12 cellular contexts compared by ENCODE assay signal in the genomic region with DNA sequence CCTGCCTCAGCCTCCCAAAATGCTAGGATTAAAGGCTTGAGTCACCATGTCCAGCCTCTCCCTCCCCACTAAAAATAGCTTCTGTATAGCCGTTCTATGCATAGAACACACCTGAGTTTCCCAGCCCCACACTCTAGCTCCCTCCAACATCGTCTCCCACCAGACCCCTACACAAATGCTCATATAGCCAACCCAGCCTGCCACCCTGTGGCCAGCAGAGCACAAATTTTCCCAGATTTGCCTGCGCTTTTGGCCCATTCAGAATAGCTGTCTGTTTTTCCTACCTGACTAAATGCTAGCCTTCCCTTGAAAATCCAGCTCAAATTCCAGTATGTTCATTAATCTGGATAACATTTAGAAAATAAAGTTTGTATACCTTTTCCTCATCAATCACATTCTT. TPM values are rescaled to one million over a fixed set of nuclear protein-coding genes. Genes with fewer than 3 reads are reported as not detected.
DNase-seq lines count a peak whose midpoint lies in the region; ATAC-seq, FAIRE-seq and TF ChIP-seq lines count a peak whose summit lies in the region.
"Had no signal": no experiment of that assay in that cellular context is flagged by ENCODE, and none has a peak within 500 bp of the region (broad histone marks: within the 10 kb centered on the region; RNA-seq: fewer than 3 reads in every experiment).

No MANE protein-coding gene starts in this region.

- H3K27ac Mint-ChIP-seq in activated T-cell treated with anti-CD3 and anti-CD28 coated beads, Interleukin-2, amount 50 U/mL, for 24 hours, result peak overlapping the region; percentile 80

- TF ChIP-seq POLR2A in K562 (conservative IDR thresholded peaks at IDR 0.05), result no peak

- POLR2A ChIA-PET in K562 (lab: Yijun Ruan, JAX), result interaction anchor here (0.7 to 1.4 kb wide), 2 partner anchors 9 to 31 kb away, joined by 3 to 4 read pairs; no protein-coding TSS in a partner anchor

- H3K36me3 Mint-ChIP-seq in activated T-cell treated with anti-CD3 and anti-CD28 coated beads, Interleukin-2, amount 50 U/mL, for 24 hours (ENCODE audit: low read depth), result peaks cover 51% of the 10 kb centered on the region

- H3K9me3 Mint-ChIP-seq in activated T-cell treated with anti-CD3 and anti-CD28 coated beads, Interleukin-2, amount 50 U/mL, for 24 hours, result peaks cover 5% of the 10 kb centered on the region

- H3K4me1 ChIP-seq in K562 (replicated peaks in 1 of 2; ENCODE audit: control insufficient read depth in 2 of 2, insufficient read depth in 2 of 2, low read length in 2 of 2), result peaks cover 0 to 10% of the 10 kb centered on the region in 2 experiments; a peak in 2 of 5 replicates
- no peaks in the 10 kb centered on the region for H3K4me1 ChIP-seq in osteoblast (ENCODE audit: insufficient read depth, low read length)
- H3K4me1 ChIP-seq: right atrium auricular region had no signal

- H2AFZ ChIP-seq in K562 (ENCODE audit: low read depth, low read length) (no peak overlapping the region), osteoblast (ENCODE audit: low read length) (no peak overlapping the region)

- in situ Hi-C loops in K562 (cut with MboI), result no loop called here

- peaks cover 91% of the 10 kb centered on the region for H3K4me1 Mint-ChIP-seq in activated T-cell treated with anti-CD3 and anti-CD28 coated beads, Interleukin-2, amount 50 U/mL, for 24 hours (ENCODE audit: low read depth)

- no peaks in the 10 kb centered on the region for H3K9me1 ChIP-seq in K562 (ENCODE audit: control insufficient read depth, insufficient read depth, low read length)

- H3K9me3 ChIP-seq in K562 (replicated peaks; ENCODE audit: control insufficient read depth, insufficient read depth, low read depth, low read length), result no peaks in the 10 kb centered on the region
- no peaks in the 10 kb centered on the region for H3K9me3 ChIP-seq in osteoblast (ENCODE audit: low read depth, low read length)
- H3K9me3 ChIP-seq: right atrium auricular region had no signal

- no peak overlapping the region for H3K27ac ChIP-seq in K562 (ENCODE audit: extremely low read depth, low read depth, low read length)
- H3K27ac ChIP-seq in osteoblast (ENCODE audit: low read depth, low read length), result no peak overlapping the region
- H3K27ac ChIP-seq: epithelial cell of prostate, right atrium auricular region had no signal

- H3K36me3 ChIP-seq in K562 (ENCODE audit: control insufficient read depth, insufficient read depth, low read length) (no peaks in the 10 kb centered on the region), osteoblast (ENCODE audit: insufficient read depth, low read length) (no peaks in the 10 kb centered on the region)
- H3K36me3 ChIP-seq: right atrium auricular region had no signal

- BruUV-seq in K562 (replicated peaks; lab: Mats Ljungman, UMichigan), result no TSS peak

- H3K79me2 ChIP-seq in K562 (ENCODE audit: control insufficient read depth, insufficient read depth, low read length) (no peaks in the 10 kb centered on the region), osteoblast (ENCODE audit: insufficient read depth, low read length) (no peaks in the 10 kb centered on the region)

- WGBS in K562 (ENCODE audit: insufficient coverage, low coverage, missing lambda C conversion rate), result 7% methylated on average over 3 of the region's 3 CpGs

- no peaks in the 10 kb centered on the region for H3K27me3 Mint-ChIP-seq in activated T-cell treated with anti-CD3 and anti-CD28 coated beads, Interleukin-2, amount 50 U/mL, for 24 hours

- TF ChIP-seq EP300 in K562 (IDR thresholded peaks at IDR 0.05; ENCODE audit: low read length), result no peak

- H4K20me1 ChIP-seq in K562 (replicated peaks; ENCODE audit: control insufficient read depth, insufficient read depth, low read length) (no peaks in the 10 kb centered on the region), osteoblast (ENCODE audit: insufficient read depth, low read length) (no peaks in the 10 kb centered on the region)

- CTCF ChIA-PET in K562 (lab: Yijun Ruan, JAX; ENCODE audit: low intra/inter-chr PET ratio), result no interaction called here

- FAIRE-seq in K562 (lab: Jason Lieb, UNC), result peak; percentile 44

- peak in 1 of 2 experiments; percentile 35; a peak in 2 of 4 replicates for TF ChIP-seq RAD21 in K562 (CRISPR knock-in tag; conservative IDR thresholded peaks at IDR 0.05 in 1 of 2, IDR thresholded peaks at IDR 0.05 in 1 of 2)

- intact Hi-C loops in K562 (cut with micrococcal nuclease), result no loop called here

- no peak overlapping the region for H3K9ac ChIP-seq in K562 (ENCODE audit: insufficient read depth in 1 of 2, low read depth in 2 of 2, low read length in 2 of 2)

- no peak overlapping the region for H3K4me3 Mint-ChIP-seq in activated T-cell treated with anti-CD3 and anti-CD28 coated beads, Interleukin-2, amount 50 U/mL, for 24 hours

- H3K4me3 ChIP-seq in HFF-Myc (replicated peaks; ENCODE audit: low read depth, low read length) (no peak overlapping the region), K562 (no peak overlapping the region), osteoblast (ENCODE audit: insufficient read depth, low read length) (no peak overlapping the region)
- H3K4me3 ChIP-seq: right atrium auricular region had no signal

- DNase-seq in activated T-cell treated with anti-CD3 and anti-CD28 coated beads, Interleukin-2, amount 50 U/mL, for 24 hours, result peak; percentile 24
- DNase-seq in activated T-cell treated with anti-CD3 and anti-CD28 coated beads, Interleukin-2, amount 50 U/mL, for 1 hour, result no peak
- DNase-seq in HFF-Myc (ENCODE audit: extremely low read depth, low read depth), result no peak
- no peak for DNase-seq in K562 (ENCODE audit: extremely low read depth in 1 of 4, low spot score in 3 of 4)
- DNase-seq in osteoblast (ENCODE audit: insufficient read length, low spot score, missing footprints), result no peak
- no peak for DNase-seq in kidney glomerular epithelial cell (lab: John Stamatoyannopoulos, UW)
- DNase-seq: COR-L47, GOT3 had no signal

- no peak overlapping the region for H3K4me2 ChIP-seq in K562 (ENCODE audit: insufficient read depth, low read length)
- no peak overlapping the region for H3K4me2 ChIP-seq in osteoblast (ENCODE audit: insufficient read depth, low read length)

- H3K27me3 ChIP-seq in K562 (ENCODE audit: control insufficient read depth in 2 of 2, insufficient read depth in 2 of 2, low read length in 2 of 2) (peaks cover 16 to 40% of the 10 kb centered on the region in 2 experiments), osteoblast (ENCODE audit: insufficient read depth, low read length) (no peaks in the 10 kb centered on the region)
- H3K27me3 ChIP-seq: right atrium auricular region had no signal

- peak; percentile 34 for TF ChIP-seq CTCF in HFF-Myc (IDR thresholded peaks at IDR 0.05; ENCODE audit: low read depth, low read length, missing control alignments)
- peak; percentile 19 to 35 (median 34); a peak in 3 of 6 replicates for TF ChIP-seq CTCF in K562 (IDR thresholded peaks at IDR 0.05 in 2 of 3, conservative IDR thresholded peaks at IDR 0.05 in 1 of 3; ENCODE audit: insufficient read depth in 2 of 3, low read depth in 1 of 3, low read length in 3 of 3)
- TF ChIP-seq CTCF in osteoblast (IDR thresholded peaks at IDR 0.05; ENCODE audit: extremely low read depth, low read depth, low read length), result peak; percentile 30

- ATAC-seq in K562 (no peak; the same call in 2 of the 3 replicates), HG03439 (IDR thresholded peaks at IDR 0.05; ENCODE audit: unreplicated experiment) (no peak), GM21360 (IDR thresholded peaks at IDR 0.05; ENCODE audit: unreplicated experiment) (no peak)

TF ChIP-seq in K562, 482 proteins besides CTCF, POLR2A, EP300 and RAD21 (continues in another document):
- TF ChIP-seq KLF1 (tag; IDR thresholded peaks at IDR 0.05) (no peak), ZNF644 (tag; IDR thresholded peaks at IDR 0.05; ENCODE audit: low read depth) (no peak), ZNF584 (CRISPR knock-in tag; IDR thresholded peaks at IDR 0.05; ENCODE audit: low read depth) (no peak)

RNA-seq across cellular contexts. Expression of a gene that starts 22.8 kb away (rescaled TPM):
- 0.42 TPM in 1 of 2 replicates, not detected in the other for total RNA-seq in K562 (2011; cell fraction: chromatin; rRNA removed; ENCODE audit: low replicate concordance)
- total RNA-seq in K562 (2011; cell fraction: nucleolus; rRNA removed), result 0.17 and 0.79 TPM in 2 replicates
- total RNA-seq in K562 (2011; cell fraction: nucleoplasm; rRNA removed), result 0.44 and 0.53 TPM in 2 replicates
- total RNA-seq in K562 (2014; rRNA removed) (0.12 and 0.18 TPM in 2 replicates), K562 (2014; rRNA removed; fragmentation: Illumina TruSeq; extraction: Trizol) (0.16 and 0.25 TPM in 2 replicates), K562 (2015; rRNA removed; fragmentation: Illumina TruSeq; extraction: Trizol) (0.36 TPM in 1 of 2 replicates, not detected in the other), K562 (2021) (0.31 and 0.33 TPM in 2 replicates), osteoblast (2.9 and 3.5 TPM in 2 replicates)
- polyA plus RNA-seq in K562 (2011; rRNA removed) (0.14 and 0.45 TPM in 2 replicates), K562 (2014; fragmentation: Illumina TruSeq; extraction: Trizol) (0.07 TPM in 1 of 2 replicates, not detected in the other), K562 (2014; fragmentation: Nextera tagmentation; extraction: Ambion mirVana) (under 1 TPM; 0.08 to 0.38 TPM), K562 (2014; rRNA removed) (0.09 TPM in 1 of 2 replicates, not detected in the other)
- 0.41 and 0.49 TPM in 2 replicates for polyA plus RNA-seq in K562 (2011; cell fraction: cytosol; rRNA removed)
- 0.36 TPM in 1 of 2 replicates, not detected in the other for polyA plus RNA-seq in K562 (2011; cell fraction: nucleus; rRNA removed)
- polyA plus RNA-seq in K562 (2012), result 0.25 and 0.47 TPM in 2 replicates
- polyA minus RNA-seq in K562 (2011; rRNA and poly(A)+ RNA removed), result 0.42 and 0.95 TPM in 2 replicates
- polyA minus RNA-seq in K562 (2011; cell fraction: cytosol; rRNA and poly(A)+ RNA removed), result 0.48 TPM in 1 of 2 replicates, not detected in the other
- polyA minus RNA-seq in K562 (2011; cell fraction: nucleus; rRNA and poly(A)+ RNA removed), result 0.11 and 0.54 TPM in 2 replicates

RNA-seq across cellular contexts. Expression of a gene that starts 47.3 kb away (rescaled TPM):
- 30.5 and 48.2 TPM in 2 replicates for total RNA-seq in K562 (2011; cell fraction: chromatin; rRNA removed; ENCODE audit: low replicate concordance)
- total RNA-seq in K562 (2011; cell fraction: nucleolus; rRNA removed), result 34.2 and 70.4 TPM in 2 replicates
- 75.8 and 139 TPM in 2 replicates for total RNA-seq in K562 (2011; cell fraction: nucleoplasm; rRNA removed)
- total RNA-seq in K562 (2014; rRNA removed) (1,173 and 2,226 TPM in 2 replicates), K562 (2014; rRNA removed; fragmentation: Illumina TruSeq; extraction: Trizol) (959 and 1,048 TPM in 2 replicates), K562 (2015; rRNA removed; fragmentation: Illumina TruSeq; extraction: Trizol) (1,394 and 1,397 TPM in 2 replicates), K562 (2021) (583 and 608 TPM in 2 replicates), osteoblast (3,633 and 4,065 TPM in 2 replicates)
- polyA plus RNA-seq in K562 (2011; rRNA removed) (266 and 531 TPM in 2 replicates), K562 (2014; fragmentation: Illumina TruSeq; extraction: Trizol) (1,329 TPM in 2 replicates), K562 (2014; fragmentation: Nextera tagmentation; extraction: Ambion mirVana) (100 to 1,000 TPM; 382 to 669 TPM), K562 (2014; rRNA removed) (1,359 and 1,607 TPM in 2 replicates)
- 433 and 683 TPM in 2 replicates for polyA plus RNA-seq in K562 (2011; cell fraction: cytosol; rRNA removed)
- 284 and 308 TPM in 2 replicates for polyA plus RNA-seq in K562 (2011; cell fraction: nucleus; rRNA removed)
- polyA plus RNA-seq in K562 (2012), result 1,629 and 1,914 TPM in 2 replicates
- 163 and 256 TPM in 2 replicates for polyA minus RNA-seq in K562 (2011; rRNA and poly(A)+ RNA removed)
- 121 and 183 TPM in 2 replicates for polyA minus RNA-seq in K562 (2011; cell fraction: cytosol; rRNA and poly(A)+ RNA removed)
- 21.8 and 28.5 TPM in 2 replicates for polyA minus RNA-seq in K562 (2011; cell fraction: nucleus; rRNA and poly(A)+ RNA removed)
